In the genomic region with DNA sequence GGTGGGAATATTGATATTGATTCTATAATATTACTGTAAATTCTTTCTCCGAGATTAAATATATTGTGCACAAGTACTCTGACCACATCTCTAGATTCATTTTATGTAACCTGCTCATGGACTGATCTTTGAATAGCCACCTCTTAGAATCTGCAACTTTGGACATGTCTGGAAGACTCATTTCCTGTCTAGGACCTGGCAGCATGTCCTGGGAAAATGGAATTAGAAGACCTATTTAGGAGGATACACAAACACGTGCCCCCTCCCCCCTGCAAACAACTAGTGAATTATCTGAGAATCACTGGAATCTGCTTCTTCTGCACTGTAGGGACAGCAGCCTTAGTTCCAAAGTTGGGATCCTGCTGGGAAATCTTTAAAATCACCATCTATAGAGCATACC, we compare ENCODE assay signal across 27 cellular contexts.
DNase-seq lines count a peak whose midpoint lies in the region; ATAC-seq and TF ChIP-seq lines count a peak whose summit lies in the region.
"Had no signal": no experiment of that assay in that cellular context is flagged by ENCODE, and none has a peak within 500 bp of the region (broad histone marks: within the 10 kb centered on the region; RNA-seq: fewer than 3 reads in every experiment).

No MANE protein-coding gene starts in this region.

- DNase-seq in AG20443 (ENCODE audit: low spot score) = peak; percentile 5
- DNase-seq in LHCN-M2 (ENCODE audit: low read depth) = peak; percentile 30
- peak; percentile 23 for DNase-seq in choroid plexus epithelial cell (ENCODE audit: low read depth)
- DNase-seq in islet precursor cell = peak; percentile 65
- no peak for DNase-seq in Right ventricle myocardium superior
- no peak for DNase-seq in NOMO-1 treated with DMSO at 0.1 percent for 48 hours (lab: John Stamatoyannopoulos, UW; ENCODE audit: unreplicated experiment)
- no peak for DNase-seq in stimulated activated naive CD4-positive, alpha-beta T cell (lab: John Stamatoyannopoulos, UW)
- DNase-seq: activated CD4-positive, alpha-beta T cell treated with anti-CD3 and anti-CD28 coated beads, Interleukin-2, amount 10 ng/mL, durations not matched to agents 24 days and 14 days; activated gamma-delta T cell; activated naive CD8-positive, alpha-beta T cell treated with anti-CD3 and anti-CD28 coated beads, Interleukin-2, amount 10 ng/mL, durations not matched to agents 7 days and 5 days; activated T-cell treated with anti-CD3 and anti-CD28 coated beads, Interleukin-2, amount 50 U/mL, for 1 hour; DND-41; dorsolateral prefrontal cortex; GOT3; KBM-7; MV-4-11; NCI-H146; NCI-H2107; PC-3; SIG-M5; stimulated activated CD4-positive, alpha-beta T cell treated with anti-CD3 and anti-CD28 coated beads, Interleukin-2, amount 100 ng/mL, for 24 hours had no signal

- no peak overlapping the region for H3K4me3 ChIP-seq in choroid plexus epithelial cell (ENCODE audit: low read depth, low read length)
- H3K4me3 ChIP-seq: ascending aorta; BLaER1 treated with 17β-estradiol and CSF1 and Interleukin-3, amounts not matched to agents 10 nM and 100 nM; dorsolateral prefrontal cortex; neural progenitor cell; smooth muscle cell; tibial nerve had no signal

- TF ChIP-seq CTCF in choroid plexus epithelial cell (conservative IDR thresholded peaks at IDR 0.05; ENCODE audit: low read depth, low read length) = no peak

- intact Hi-C loops in Right ventricle myocardium superior (cut with DNase I) = no loop called here

- ATAC-seq in Right ventricle myocardium superior (ENCODE audit: poor library complexity) = no peak
- no peak for ATAC-seq in HG03025 (IDR thresholded peaks at IDR 0.05; ENCODE audit: low FRiP score, unreplicated experiment)
- ATAC-seq: PC-3 had no signal

Comparison
In these comparisons a context has a peak if more than half of its experiments do, and no peak if none do; other contexts are left out.
1. DNase-seq: peak in AG20443 (single experiment), LHCN-M2 (single experiment), choroid plexus epithelial cell (single experiment) and islet precursor cell (single experiment); none in Right ventricle myocardium superior (single experiment), NOMO-1 treated with DMSO at 0.1 percent for 48 hours (single experiment) and stimulated activated naive CD4-positive, alpha-beta T cell (0 of 6).